Comparison of ENCODE assay signal across 13 cellular contexts in genomic region chr2:157192445-157193423, GRCh38.
DNase-seq lines count a peak whose midpoint lies in the region; ATAC-seq, FAIRE-seq and TF ChIP-seq lines count a peak whose summit lies in the region.
"Had no signal": no experiment of that assay in that cellular context is flagged by ENCODE, and none has a peak within 500 bp of the region (broad histone marks: within the 10 kb centered on the region; RNA-seq: fewer than 3 reads in every experiment).

No MANE protein-coding gene starts in this region.

- no peaks in the 10 kb centered on the region for H3K36me3 Mint-ChIP-seq in activated CD8-positive, alpha-beta memory T cell treated with anti-CD3 and anti-CD28 coated beads, Interleukin-2, amount 10 ng/mL, durations not matched to agents 7 days and 5 days
- no peaks in the 10 kb centered on the region for H3K36me3 Mint-ChIP-seq in glutamatergic neuron (ENCODE audit: unreplicated experiment)
- no peaks in the 10 kb centered on the region for H3K36me3 Mint-ChIP-seq in activated naive CD4-positive, alpha-beta T cell treated with anti-CD3 and anti-CD28 coated beads, Interleukin-2, amount 10 ng/mL, durations not matched to agents 7 days and 5 days
- H3K36me3 Mint-ChIP-seq: activated naive CD8-positive, alpha-beta T cell treated with anti-CD3 and anti-CD28 coated beads for 36 hours; stimulated activated effector memory CD8-positive, alpha-beta T cell treated with anti-CD3 and anti-CD28 coated beads, Interleukin-12 subunit alpha, Interleukin-12 subunit beta, amount 100 ng/mL, for 72 hours had no signal

- peaks cover 12% of the 10 kb centered on the region for H3K4me1 Mint-ChIP-seq in activated CD8-positive, alpha-beta memory T cell treated with anti-CD3 and anti-CD28 coated beads, Interleukin-2, amount 10 ng/mL, durations not matched to agents 7 days and 5 days
- H3K4me1 Mint-ChIP-seq in glutamatergic neuron (ENCODE audit: low read depth, unreplicated experiment): peaks cover 4% of the 10 kb centered on the region
- peaks cover 3% of the 10 kb centered on the region for H3K4me1 Mint-ChIP-seq in activated naive CD4-positive, alpha-beta T cell treated with anti-CD3 and anti-CD28 coated beads, Interleukin-2, amount 10 ng/mL, durations not matched to agents 7 days and 5 days
- H3K4me1 Mint-ChIP-seq: activated CD4-positive, alpha-beta T cell treated with anti-CD3 and anti-CD28 coated beads for 36 hours; stimulated activated effector memory CD8-positive, alpha-beta T cell treated with anti-CD3 and anti-CD28 coated beads, Interleukin-12 subunit alpha, Interleukin-12 subunit beta, amount 100 ng/mL, for 72 hours had no signal

- CTCF ChIA-PET in activated CD8-positive, alpha-beta memory T cell treated with anti-CD3 and anti-CD28 coated beads, Interleukin-2, amount 10 ng/mL, durations not matched to agents 7 days and 5 days (lab: Charles Lee): interaction anchor here (1.0 to 2.7 kb wide), 4 partner anchors 9 to 139 kb away, joined by 3 to 6 read pairs (median 4); no protein-coding TSS in a partner anchor
- CTCF ChIA-PET in activated naive CD4-positive, alpha-beta T cell treated with anti-CD3 and anti-CD28 coated beads, Interleukin-2, amount 10 ng/mL, durations not matched to agents 7 days and 5 days (lab: Charles Lee): interaction anchor here (0.9 to 2.4 kb wide), 7 partner anchors 12 to 1817 kb away, joined by 3 to 15 read pairs (median 5); no protein-coding TSS in a partner anchor

- no peaks in the 10 kb centered on the region for H3K9me3 Mint-ChIP-seq in activated CD8-positive, alpha-beta memory T cell treated with anti-CD3 and anti-CD28 coated beads, Interleukin-2, amount 10 ng/mL, durations not matched to agents 7 days and 5 days (ENCODE audit: low read depth)
- no peaks in the 10 kb centered on the region for H3K9me3 Mint-ChIP-seq in glutamatergic neuron (ENCODE audit: unreplicated experiment)
- no peaks in the 10 kb centered on the region for H3K9me3 Mint-ChIP-seq in activated naive CD4-positive, alpha-beta T cell treated with anti-CD3 and anti-CD28 coated beads, Interleukin-2, amount 10 ng/mL, durations not matched to agents 7 days and 5 days
- H3K9me3 Mint-ChIP-seq: activated naive CD8-positive, alpha-beta T cell treated with anti-CD3 and anti-CD28 coated beads for 36 hours; stimulated activated effector memory CD8-positive, alpha-beta T cell treated with anti-CD3 and anti-CD28 coated beads, Interleukin-12 subunit alpha, Interleukin-12 subunit beta, amount 100 ng/mL, for 72 hours had no signal

- no peak for TF ChIP-seq CTCF in glutamatergic neuron (IDR thresholded peaks at IDR 0.05; ENCODE audit: partially characterized antibody, unreplicated experiment)

- peak; percentile 60 for DNase-seq in COLO829 (ENCODE audit: low spot score)
- no peak for DNase-seq in activated CD8-positive, alpha-beta memory T cell treated with anti-CD3 and anti-CD28 coated beads, Interleukin-2, amount 10 ng/mL, durations not matched to agents 7 days and 5 days
- no peak for DNase-seq in glutamatergic neuron
- DNase-seq in HTR-8/SVneo (ENCODE audit: insufficient read length, low spot score): no peak
- DNase-seq in activated naive CD4-positive, alpha-beta T cell treated with anti-CD3 and anti-CD28 coated beads, Interleukin-2, amount 10 ng/mL, durations not matched to agents 7 days and 5 days: no peak
- DNase-seq: ACHN; activated CD4-positive, alpha-beta T cell treated with anti-CD3 and anti-CD28 coated beads for 36 hours; activated naive CD8-positive, alpha-beta T cell treated with anti-CD3 and anti-CD28 coated beads for 36 hours; NCI-H2107 had no signal

- H3K27ac Mint-ChIP-seq in activated CD8-positive, alpha-beta memory T cell treated with anti-CD3 and anti-CD28 coated beads, Interleukin-2, amount 10 ng/mL, durations not matched to agents 7 days and 5 days: no peak overlapping the region
- no peak overlapping the region for H3K27ac Mint-ChIP-seq in glutamatergic neuron (ENCODE audit: unreplicated experiment)
- H3K27ac Mint-ChIP-seq in activated naive CD4-positive, alpha-beta T cell treated with anti-CD3 and anti-CD28 coated beads, Interleukin-2, amount 10 ng/mL, durations not matched to agents 7 days and 5 days: no peak overlapping the region
- H3K27ac Mint-ChIP-seq: activated CD4-positive, alpha-beta T cell treated with anti-CD3 and anti-CD28 coated beads for 36 hours; activated naive CD8-positive, alpha-beta T cell treated with anti-CD3 and anti-CD28 coated beads for 36 hours; stimulated activated effector memory CD8-positive, alpha-beta T cell treated with anti-CD3 and anti-CD28 coated beads, Interleukin-12 subunit alpha, Interleukin-12 subunit beta, amount 100 ng/mL, for 72 hours had no signal

- H3K4me3 Mint-ChIP-seq in activated CD8-positive, alpha-beta memory T cell treated with anti-CD3 and anti-CD28 coated beads, Interleukin-2, amount 10 ng/mL, durations not matched to agents 7 days and 5 days: no peak overlapping the region
- H3K4me3 Mint-ChIP-seq in glutamatergic neuron (ENCODE audit: unreplicated experiment): no peak overlapping the region
- no peak overlapping the region for H3K4me3 Mint-ChIP-seq in activated naive CD4-positive, alpha-beta T cell treated with anti-CD3 and anti-CD28 coated beads, Interleukin-2, amount 10 ng/mL, durations not matched to agents 7 days and 5 days
- H3K4me3 Mint-ChIP-seq: activated CD4-positive, alpha-beta T cell treated with anti-CD3 and anti-CD28 coated beads for 36 hours; activated naive CD8-positive, alpha-beta T cell treated with anti-CD3 and anti-CD28 coated beads for 36 hours; stimulated activated effector memory CD8-positive, alpha-beta T cell treated with anti-CD3 and anti-CD28 coated beads, Interleukin-12 subunit alpha, Interleukin-12 subunit beta, amount 100 ng/mL, for 72 hours had no signal

- FAIRE-seq in HTR-8/SVneo (lab: Jason Lieb, UNC): no peak

- H3K27me3 Mint-ChIP-seq in activated CD8-positive, alpha-beta memory T cell treated with anti-CD3 and anti-CD28 coated beads, Interleukin-2, amount 10 ng/mL, durations not matched to agents 7 days and 5 days: peaks cover 12% of the 10 kb centered on the region
- H3K27me3 Mint-ChIP-seq in glutamatergic neuron (ENCODE audit: unreplicated experiment): no peaks in the 10 kb centered on the region
- peaks cover 3% of the 10 kb centered on the region for H3K27me3 Mint-ChIP-seq in activated naive CD4-positive, alpha-beta T cell treated with anti-CD3 and anti-CD28 coated beads, Interleukin-2, amount 10 ng/mL, durations not matched to agents 7 days and 5 days

- ATAC-seq in GM19395 (IDR thresholded peaks at IDR 0.05; ENCODE audit: unreplicated experiment): peak; percentile 83
- peak; percentile 93 for ATAC-seq in HG02798 (IDR thresholded peaks at IDR 0.05; ENCODE audit: poor library complexity, unreplicated experiment)
- ATAC-seq in HG03521 (IDR thresholded peaks at IDR 0.05; ENCODE audit: unreplicated experiment): peak; percentile 89
- no peak for ATAC-seq in activated CD8-positive, alpha-beta memory T cell treated with anti-CD3 and anti-CD28 coated beads, Interleukin-2, amount 10 ng/mL, durations not matched to agents 7 days and 5 days
- ATAC-seq: activated CD4-positive, alpha-beta T cell treated with anti-CD3 and anti-CD28 coated beads for 36 hours; stimulated activated effector memory CD8-positive, alpha-beta T cell treated with anti-CD3 and anti-CD28 coated beads, Interleukin-12 subunit alpha, Interleukin-12 subunit beta, amount 100 ng/mL, for 72 hours had no signal
